ENCODE assay signal across 8 cellular contexts in genomic region chr7:140397784-140398750, GRCh38. TPM values are rescaled to one million over a fixed set of nuclear protein-coding genes. Genes with fewer than 3 reads are reported as not detected.
DNase-seq lines count a peak whose midpoint lies in the region; ATAC-seq, FAIRE-seq and TF ChIP-seq lines count a peak whose summit lies in the region.

A gene with protein sequence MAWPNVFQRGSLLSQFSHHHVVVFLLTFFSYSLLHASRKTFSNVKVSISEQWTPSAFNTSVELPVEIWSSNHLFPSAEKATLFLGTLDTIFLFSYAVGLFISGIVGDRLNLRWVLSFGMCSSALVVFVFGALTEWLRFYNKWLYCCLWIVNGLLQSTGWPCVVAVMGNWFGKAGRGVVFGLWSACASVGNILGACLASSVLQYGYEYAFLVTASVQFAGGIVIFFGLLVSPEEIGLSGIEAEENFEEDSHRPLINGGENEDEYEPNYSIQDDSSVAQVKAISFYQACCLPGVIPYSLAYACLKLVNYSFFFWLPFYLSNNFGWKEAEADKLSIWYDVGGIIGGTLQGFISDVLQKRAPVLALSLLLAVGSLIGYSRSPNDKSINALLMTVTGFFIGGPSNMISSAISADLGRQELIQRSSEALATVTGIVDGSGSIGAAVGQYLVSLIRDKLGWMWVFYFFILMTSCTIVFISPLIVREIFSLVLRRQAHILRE (minus strand): TSS chr7:140398530. CDS start chr7:140382526, 16,004 bp downstream.

- H3K27me3 ChIP-seq in kidney epithelial cell (ENCODE audit: control insufficient read depth, insufficient read depth, low read length), result peaks cover 8% of the 10 kb centered on the region

- CTCF ChIA-PET in A549 (lab: Yijun Ruan, JAX), result no interaction called here
- CTCF ChIA-PET in activated CD4-positive, alpha-beta T cell treated with anti-CD3 and anti-CD28 coated beads for 36 hours (lab: Charles Lee), result interaction anchor here (0.8 to 1.1 kb wide), 2 partner anchors 11 to 47 kb away, joined by 3 to 4 read pairs; no protein-coding TSS in a partner anchor

- H3K27ac ChIP-seq in A549, result peak within 1 kb of the TSS; percentile 90 to 100

- H3K4me3 ChIP-seq in A549 (peak within 1 kb of the TSS; percentile 95), choroid plexus epithelial cell (ENCODE audit: low read depth, low read length) (peak within 1 kb of the TSS; percentile 92), kidney epithelial cell (ENCODE audit: low read depth, low read length) (peak within 1 kb of the TSS; percentile 98)

- H3K36me3 ChIP-seq in kidney epithelial cell (ENCODE audit: control insufficient read depth, insufficient read depth, low read length), result no peaks in the 10 kb centered on the region

- no peaks in the 10 kb centered on the region for H3K27me3 Mint-ChIP-seq in activated CD4-positive, alpha-beta T cell treated with anti-CD3 and anti-CD28 coated beads for 36 hours

- DNase-seq in A549 (ENCODE audit: low read depth in 1 of 2, low spot score in 1 of 2) (peak; percentile 75 to 96), NCI-H2227 treated with DMSO at 0.1 percent for 48 hours (lab: John Stamatoyannopoulos, UW) (peak; percentile 59), choroid plexus epithelial cell (ENCODE audit: low read depth) (peak; percentile 77), kidney epithelial cell (ENCODE audit: low read depth) (no peak)
- peak; percentile 94 for DNase-seq in activated CD4-positive, alpha-beta T cell treated with anti-CD3 and anti-CD28 coated beads for 36 hours
- DNase-seq in stimulated activated CD4-positive, alpha-beta T cell treated with anti-CD3 and anti-CD28 coated beads, Interleukin-1b, Interleukin-23, amount 100 ng/mL, for 1 hour (ENCODE audit: low read depth in 2 of 2), result peak; percentile 44 to 82

- 1% methylated on average over 24 of the region's 66 CpGs for WGBS in A549 (ENCODE audit: missing lambda C conversion rate)

- H3K36me3 Mint-ChIP-seq in activated CD4-positive, alpha-beta T cell treated with anti-CD3 and anti-CD28 coated beads for 36 hours (ENCODE audit: low read depth), result peaks cover 10% of the 10 kb centered on the region

- FAIRE-seq in A549 (lab: Jason Lieb, UNC), result no peak

- TF ChIP-seq EP300 in A549 (IDR thresholded peaks at IDR 0.05), result no peak

- POLR2A ChIA-PET in A549 (lab: Yijun Ruan, JAX), result interaction anchor here (0.5 to 1.1 kb wide), 3 partner anchors 20 to 693 kb away, joined by 3 read pairs; no protein-coding TSS in a partner anchor
- POLR2A ChIA-PET in activated CD4-positive, alpha-beta T cell treated with anti-CD3 and anti-CD28 coated beads for 36 hours (lab: Charles Lee), result interaction anchor here (0.6 to 2.4 kb wide), 5 partner anchors 18 to 1633 kb away, joined by 3 to 13 read pairs (median 4); no protein-coding TSS in a partner anchor

- H3K4me1 Mint-ChIP-seq in activated CD4-positive, alpha-beta T cell treated with anti-CD3 and anti-CD28 coated beads for 36 hours, result peaks cover 37% of the 10 kb centered on the region

- peak; percentile 87 for TF ChIP-seq POLR2A in A549 (IDR thresholded peaks at IDR 0.05; ENCODE audit: low read length)

- peaks cover 17% of the 10 kb centered on the region; the same call in 2 of the 3 replicates for H3K4me1 ChIP-seq in A549

- intact Hi-C loops in activated CD4-positive, alpha-beta T cell treated with anti-CD3 and anti-CD28 coated beads for 36 hours (cut with DNase I, micrococcal nuclease), result loop anchor here in 1 of 2 experiments (1.0 to 10.0 kb wide), 6 partner anchors 22 to 1157 kb away; partner anchors contain the start of genes AGK, MKRN1, MRPS33 and NDUFB2

- H3K27ac Mint-ChIP-seq in activated CD4-positive, alpha-beta T cell treated with anti-CD3 and anti-CD28 coated beads for 36 hours, result peak within 1 kb of the TSS; percentile 91

- peak within 1 kb of the TSS; percentile 89 for H3K4me2 ChIP-seq in A549

- TF ChIP-seq CTCF in A549 (IDR thresholded peaks at IDR 0.05), result no peak
- no peak for TF ChIP-seq CTCF in choroid plexus epithelial cell (conservative IDR thresholded peaks at IDR 0.05; ENCODE audit: low read depth, low read length)
- TF ChIP-seq CTCF in kidney epithelial cell (IDR thresholded peaks at IDR 0.05; ENCODE audit: insufficient read depth, low read length, poor library complexity, severe bottlenecking), result no peak

- peak; percentile 98 to 99 for ATAC-seq in A549
- peak; percentile 99 for ATAC-seq in GM18867 (IDR thresholded peaks at IDR 0.05; ENCODE audit: unreplicated experiment)
- peak; percentile 95 for ATAC-seq in HG03097 (IDR thresholded peaks at IDR 0.05; ENCODE audit: low FRiP score, unreplicated experiment)
- ATAC-seq in activated CD4-positive, alpha-beta T cell treated with anti-CD3 and anti-CD28 coated beads for 36 hours, result peak; percentile 86

- TF ChIP-seq RAD21 in A549 (conservative IDR thresholded peaks at IDR 0.05 in 1 of 2, IDR thresholded peaks at IDR 0.05 in 1 of 2), result no peak

- H3K4me3 Mint-ChIP-seq in activated CD4-positive, alpha-beta T cell treated with anti-CD3 and anti-CD28 coated beads for 36 hours, result peak within 1 kb of the TSS; percentile 88

- no peaks in the 10 kb centered on the region for H3K9me3 ChIP-seq in A549

- H3K9me3 Mint-ChIP-seq in activated CD4-positive, alpha-beta T cell treated with anti-CD3 and anti-CD28 coated beads for 36 hours (ENCODE audit: low read depth), result no peaks in the 10 kb centered on the region

TF ChIP-seq in A549, 52 proteins besides CTCF, POLR2A, EP300 and RAD21:
- TF ChIP-seq JUN (IDR thresholded peaks at IDR 0.05), result peak in 1 of 2 experiments; percentile 64; a peak in 2 of 5 replicates
- TF ChIP-seq, protein P1, sequence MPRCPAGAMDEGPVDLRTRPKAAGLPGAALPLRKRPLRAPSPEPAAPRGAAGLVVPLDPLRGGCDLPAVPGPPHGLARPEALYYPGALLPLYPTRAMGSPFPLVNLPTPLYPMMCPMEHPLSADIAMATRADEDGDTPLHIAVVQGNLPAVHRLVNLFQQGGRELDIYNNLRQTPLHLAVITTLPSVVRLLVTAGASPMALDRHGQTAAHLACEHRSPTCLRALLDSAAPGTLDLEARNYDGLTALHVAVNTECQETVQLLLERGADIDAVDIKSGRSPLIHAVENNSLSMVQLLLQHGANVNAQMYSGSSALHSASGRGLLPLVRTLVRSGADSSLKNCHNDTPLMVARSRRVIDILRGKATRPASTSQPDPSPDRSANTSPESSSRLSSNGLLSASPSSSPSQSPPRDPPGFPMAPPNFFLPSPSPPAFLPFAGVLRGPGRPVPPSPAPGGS (IDR thresholded peaks at IDR 0.05), result 0 out of 3 replicates have a peak, but pooled peaks have one; percentile 44
- TF ChIP-seq RCOR1 (IDR thresholded peaks at IDR 0.05; ENCODE audit: low read depth, low read length), result no peak
- TF ChIP-seq, protein P2, sequence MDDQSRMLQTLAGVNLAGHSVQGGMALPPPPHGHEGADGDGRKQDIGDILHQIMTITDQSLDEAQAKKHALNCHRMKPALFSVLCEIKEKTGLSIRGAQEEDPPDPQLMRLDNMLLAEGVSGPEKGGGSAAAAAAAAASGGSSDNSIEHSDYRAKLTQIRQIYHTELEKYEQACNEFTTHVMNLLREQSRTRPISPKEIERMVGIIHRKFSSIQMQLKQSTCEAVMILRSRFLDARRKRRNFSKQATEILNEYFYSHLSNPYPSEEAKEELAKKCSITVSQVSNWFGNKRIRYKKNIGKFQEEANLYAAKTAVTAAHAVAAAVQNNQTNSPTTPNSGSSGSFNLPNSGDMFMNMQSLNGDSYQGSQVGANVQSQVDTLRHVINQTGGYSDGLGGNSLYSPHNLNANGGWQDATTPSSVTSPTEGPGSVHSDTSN (IDR thresholded peaks at IDR 0.05), result 0 out of 2 replicates have a peak, but pooled peaks have one; percentile 48
- no peak for TF ChIP-seq BHLHE40 (IDR thresholded peaks at IDR 0.05; ENCODE audit: low read depth, low read length)
- TF ChIP-seq PHF8 (IDR thresholded peaks at IDR 0.05; ENCODE audit: borderline replicate concordance, low read depth), result peak; percentile 74; the same call in 1 of the 2 replicates
- TF ChIP-seq RNF2 (IDR thresholded peaks at IDR 0.05; ENCODE audit: borderline replicate concordance, low read depth), result no peak
- TF ChIP-seq RARB (CRISPR knock-in tag; IDR thresholded peaks at IDR 0.05), result no peak
- no peak for TF ChIP-seq ESRRA (IDR thresholded peaks at IDR 0.05; ENCODE audit: borderline replicate concordance, low read length)
- TF ChIP-seq CBX2 (IDR thresholded peaks at IDR 0.05; ENCODE audit: borderline replicate concordance, low read depth), result no peak
- TF ChIP-seq HOXB5 (CRISPR knock-in tag; IDR thresholded peaks at IDR 0.05), result no peak
- TF ChIP-seq, protein P3, sequence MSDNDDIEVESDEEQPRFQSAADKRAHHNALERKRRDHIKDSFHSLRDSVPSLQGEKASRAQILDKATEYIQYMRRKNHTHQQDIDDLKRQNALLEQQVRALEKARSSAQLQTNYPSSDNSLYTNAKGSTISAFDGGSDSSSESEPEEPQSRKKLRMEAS (IDR thresholded peaks at IDR 0.05), result peak; percentile 60
- no peak for TF ChIP-seq ZNF302 (CRISPR knock-in tag; IDR thresholded peaks at IDR 0.05)
- no peak for TF ChIP-seq GATA3 (IDR thresholded peaks at IDR 0.05; ENCODE audit: borderline replicate concordance)
- no peak for TF ChIP-seq NR3C1 (IDR thresholded peaks at IDR 0.05)
- no peak for TF ChIP-seq MAFK (IDR thresholded peaks at IDR 0.05; ENCODE audit: partially characterized antibody)
- no peak for TF ChIP-seq FOXS1 (CRISPR knock-in tag; IDR thresholded peaks at IDR 0.05)
- TF ChIP-seq, protein P4, sequence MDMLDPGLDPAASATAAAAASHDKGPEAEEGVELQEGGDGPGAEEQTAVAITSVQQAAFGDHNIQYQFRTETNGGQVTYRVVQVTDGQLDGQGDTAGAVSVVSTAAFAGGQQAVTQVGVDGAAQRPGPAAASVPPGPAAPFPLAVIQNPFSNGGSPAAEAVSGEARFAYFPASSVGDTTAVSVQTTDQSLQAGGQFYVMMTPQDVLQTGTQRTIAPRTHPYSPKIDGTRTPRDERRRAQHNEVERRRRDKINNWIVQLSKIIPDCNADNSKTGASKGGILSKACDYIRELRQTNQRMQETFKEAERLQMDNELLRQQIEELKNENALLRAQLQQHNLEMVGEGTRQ (IDR thresholded peaks at IDR 0.05), result peak; percentile 95

RNA-seq across cellular contexts. Expression of the gene that starts here (rescaled TPM):
- polyA plus RNA-seq in A549 (2011; rRNA removed) (46.4 and 53.2 TPM in 2 replicates), A549 (2017; fragmentation: RNase III; extraction: RNeasy Plus Mini Kit Qiagen cat#74134 plus additional on column Dnase treatment) (23.0 to 30.0 TPM (median 26.9 TPM) in 3 replicates)
- polyA plus RNA-seq in A549 (2012; cell fraction: cytosol; rRNA removed), result 21.7 and 26.3 TPM in 2 replicates
- 33.5 and 72.2 TPM in 2 replicates for polyA plus RNA-seq in A549 (2012; cell fraction: nucleus; rRNA removed)
- 53.5 and 77.5 TPM in 2 replicates for polyA minus RNA-seq in A549 (2011; rRNA and poly(A)+ RNA removed)
- total RNA-seq in activated CD4-positive, alpha-beta T cell treated with anti-CD3 and anti-CD28 coated beads for 36 hours, result 10 to 100 TPM; 47.5 to 55.5 TPM
- total RNA-seq in kidney epithelial cell, result 34.7 and 36.8 TPM in 2 replicates
